ENCODE assay signal across 20 cellular contexts in genomic region chr10:75065081-75065480, GRCh38. TPM values are rescaled to one million over a fixed set of nuclear protein-coding genes. Genes with fewer than 3 reads are reported as not detected.
DNase-seq lines count a peak whose midpoint lies in the region; TF ChIP-seq lines count a peak whose summit lies in the region.
"Had no signal": no experiment of that assay in that cellular context is flagged by ENCODE, and none has a peak within 500 bp of the region (broad histone marks: within the 10 kb centered on the region; RNA-seq: fewer than 3 reads in every experiment).

No MANE protein-coding gene starts in this region.

- no peak overlapping the region for H3K4me2 ChIP-seq in osteoblast (ENCODE audit: insufficient read depth, low read length)

- no peak overlapping the region for H3K4me3 Mint-ChIP-seq in CD14-positive monocyte
- H3K4me3 Mint-ChIP-seq: CD4-positive, alpha-beta memory T cell; H9; T-cell had no signal

- peak; percentile 62 for DNase-seq in DMS 273 (lab: John Stamatoyannopoulos, UW; ENCODE audit: unreplicated experiment)
- DNase-seq in DMS 273 treated with DMSO at 0.1 percent for 48 hours (lab: John Stamatoyannopoulos, UW), result no peak
- peak; percentile 74 for DNase-seq in cerebellum (ENCODE audit: low spot score)
- DNase-seq in osteoblast (ENCODE audit: insufficient read length, low spot score, missing footprints), result no peak
- DNase-seq in CD14-positive monocyte (ENCODE audit: low spot score), result no peak
- no peak for DNase-seq in dermis blood vessel endothelial cell
- no peak for DNase-seq in RPMI8226
- no peak for DNase-seq in DMS114 treated with DMSO at 0.1 percent for 48 hours (lab: John Stamatoyannopoulos, UW; ENCODE audit: unreplicated experiment)
- DNase-seq: BE2C; Calu3; CD4-positive, alpha-beta memory T cell; DMS79; H9; NCI-H1092 treated with DMSO at 0.1 percent for 48 hours; NCI-H2081 treated with DMSO at 0.1 percent for 48 hours; NCI-H510A treated with DMSO at 0.1 percent for 48 hours; NCI-H774; SHP77 treated with DMSO at 0.1 percent for 48 hours; T-cell had no signal

- peak overlapping the region; percentile 78 for H2AFZ ChIP-seq in osteoblast (ENCODE audit: low read length)

- no peaks in the 10 kb centered on the region for H3K9me3 ChIP-seq in osteoblast (ENCODE audit: low read depth, low read length)
- H3K9me3 ChIP-seq: BE2C had no signal

- intact Hi-C loops in CD14-positive monocyte (cut with micrococcal nuclease), result no loop called here

- no peaks in the 10 kb centered on the region for H3K4me1 ChIP-seq in osteoblast (ENCODE audit: insufficient read depth, low read length)
- H3K4me1 ChIP-seq: BE2C had no signal

- TF ChIP-seq CTCF in osteoblast (IDR thresholded peaks at IDR 0.05; ENCODE audit: extremely low read depth, low read depth, low read length) (no peak), CD14-positive monocyte (IDR thresholded peaks at IDR 0.05) (no peak)

- peaks cover 3% of the 10 kb centered on the region for H3K4me1 Mint-ChIP-seq in CD14-positive monocyte
- H3K4me1 Mint-ChIP-seq: T-cell had no signal

- H3K36me3 Mint-ChIP-seq in CD14-positive monocyte, result no peaks in the 10 kb centered on the region
- H3K36me3 Mint-ChIP-seq: CD4-positive, alpha-beta memory T cell; T-cell had no signal

- H3K4me3 ChIP-seq in osteoblast (ENCODE audit: insufficient read depth, low read length), result no peak overlapping the region

- H3K27me3 ChIP-seq in osteoblast (ENCODE audit: insufficient read depth, low read length), result no peaks in the 10 kb centered on the region
- H3K27me3 ChIP-seq: BE2C had no signal

- H3K36me3 ChIP-seq in osteoblast (ENCODE audit: insufficient read depth, low read length), result no peaks in the 10 kb centered on the region
- H3K36me3 ChIP-seq: BE2C had no signal

- no peaks in the 10 kb centered on the region for H3K9me3 Mint-ChIP-seq in CD14-positive monocyte
- H3K9me3 Mint-ChIP-seq: CD4-positive, alpha-beta memory T cell; H9; T-cell had no signal

- H3K27ac Mint-ChIP-seq in CD14-positive monocyte, result no peak overlapping the region
- H3K27ac Mint-ChIP-seq: T-cell had no signal

- no peaks in the 10 kb centered on the region for H4K20me1 ChIP-seq in osteoblast (ENCODE audit: insufficient read depth, low read length)

- H3K27ac ChIP-seq in osteoblast (ENCODE audit: low read depth, low read length), result no peak overlapping the region
- H3K27ac ChIP-seq: 22Rv1 had no signal

- no peaks in the 10 kb centered on the region for H3K79me2 ChIP-seq in osteoblast (ENCODE audit: insufficient read depth, low read length)

- peaks cover 0 to 10% (median 3%) of the 10 kb centered on the region in 3 donors for H3K27me3 Mint-ChIP-seq in CD14-positive monocyte (ENCODE audit: low read depth in 3 of 3)
- H3K27me3 Mint-ChIP-seq: CD4-positive, alpha-beta memory T cell; T-cell had no signal

RNA-seq across cellular contexts. Expression of gene SAMD8, which starts 46.4 kb away (rescaled TPM):
- 67.5 TPM for total RNA-seq in cerebellum
- total RNA-seq in osteoblast, result 30.6 and 31.5 TPM in 2 replicates
- polyA plus RNA-seq in CD14-positive monocyte, result 10 to 100 TPM; 13.0 to 13.7 TPM
- total RNA-seq in dermis blood vessel endothelial cell, result 34.9 and 36.9 TPM in 2 replicates

Comparison
In these comparisons a context has a peak if more than half of its experiments do, and no peak if none do; other contexts are left out.
1. DNase-seq: peak in DMS 273 (single experiment) and cerebellum (single experiment); none in DMS 273 treated with DMSO at 0.1 percent for 48 hours (single experiment), osteoblast (single experiment), CD14-positive monocyte (single experiment), dermis blood vessel endothelial cell (single experiment), RPMI8226 (single experiment) and DMS114 treated with DMSO at 0.1 percent for 48 hours (single experiment).